In the genomic region with DNA sequence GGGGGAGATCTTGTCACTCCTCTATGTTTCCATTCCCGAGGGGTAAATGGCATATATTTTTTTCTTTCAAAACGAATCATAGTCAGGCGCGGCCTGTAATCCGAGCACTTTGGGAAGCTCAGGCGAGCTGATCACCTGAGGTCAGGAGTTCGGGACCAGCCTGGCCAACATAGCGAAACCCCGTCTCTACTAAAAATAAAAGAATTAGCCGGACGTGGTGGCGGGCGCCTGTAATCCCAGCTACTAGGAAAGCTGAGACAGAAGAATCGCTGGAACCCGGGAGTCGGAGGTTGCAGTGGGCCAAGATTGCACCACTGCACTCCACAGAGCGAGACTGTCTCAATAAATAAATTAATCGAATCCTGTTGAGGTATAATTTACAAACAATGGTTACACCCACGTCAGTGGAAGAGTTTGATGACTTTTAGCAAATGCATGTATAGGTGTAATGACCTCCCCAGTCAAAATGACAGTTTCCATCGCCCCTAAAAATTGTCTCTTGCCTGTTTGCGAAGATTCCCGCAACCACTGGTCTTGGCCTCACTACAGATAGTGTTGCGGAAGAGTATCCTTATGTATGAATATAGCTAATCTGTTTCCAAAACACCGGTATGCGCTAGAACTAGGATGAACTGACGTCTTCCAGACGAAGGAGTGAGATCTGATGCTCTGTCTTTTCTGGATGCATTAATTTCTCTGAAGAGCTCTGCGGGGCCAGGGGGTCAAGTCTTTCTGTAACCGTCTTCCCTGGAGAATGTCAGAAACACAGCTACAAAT, we compare ENCODE assay signal across 8 cellular contexts. TPM values are rescaled to one million over a fixed set of nuclear protein-coding genes. Genes with fewer than 3 reads are reported as not detected.
DNase-seq lines count a peak whose midpoint lies in the region; ATAC-seq, FAIRE-seq and TF ChIP-seq lines count a peak whose summit lies in the region.

No MANE protein-coding gene starts in this region.

- H2AFZ ChIP-seq in fibroblast of lung (ENCODE audit: low read length), result peak overlapping the region; percentile 99

- no peak for TF ChIP-seq POLR2A in GM12891 (IDR thresholded peaks at IDR 0.05; ENCODE audit: low read depth, low read length)

- H3K9ac ChIP-seq in fibroblast of lung (ENCODE audit: insufficient read depth, low read length), result no peak overlapping the region
- H3K9ac ChIP-seq in rectal smooth muscle tissue (ENCODE audit: low read length), result no peak overlapping the region

- H3K4me3 ChIP-seq in SJSA1, result peak overlapping the region; percentile 56
- H3K4me3 ChIP-seq in fibroblast of lung (replicated peaks in 1 of 4; ENCODE audit: control extremely low read depth in 1 of 4, insufficient read depth in 1 of 4, low read depth in 3 of 4, low read length in 4 of 4), result peak overlapping the region; percentile 81 to 96 (median 90)
- H3K4me3 ChIP-seq in rectal smooth muscle tissue (ENCODE audit: low read length), result peak overlapping the region; percentile 91

- H3K79me2 ChIP-seq in fibroblast of lung (ENCODE audit: control insufficient read depth, insufficient read depth, low read length), result peaks cover 31% of the 10 kb centered on the region

- H3K4me1 ChIP-seq in SJSA1 (replicated peaks) (peaks cover 7% of the 10 kb centered on the region; the same call in 1 of the 2 replicates), fibroblast of lung (ENCODE audit: control insufficient read depth, extremely low read depth, insufficient read depth, low read length) (peaks cover 4% of the 10 kb centered on the region), rectal smooth muscle tissue (ENCODE audit: control insufficient read depth, insufficient read depth, low read length) (peaks cover 7% of the 10 kb centered on the region)

- H3K9me3 ChIP-seq in SJSA1 (replicated peaks) (no peaks in the 10 kb centered on the region), fibroblast of lung (ENCODE audit: control insufficient read depth, insufficient read depth, low read depth, low read length) (no peaks in the 10 kb centered on the region)

- H3K36me3 ChIP-seq in SJSA1 (peaks cover 26% of the 10 kb centered on the region), fibroblast of lung (ENCODE audit: control insufficient read depth, insufficient read depth, low read length) (peaks cover 4% of the 10 kb centered on the region), rectal smooth muscle tissue (ENCODE audit: control insufficient read depth, insufficient read depth, low read length) (no peaks in the 10 kb centered on the region)

- peak overlapping the region; percentile 47 for H3K27ac ChIP-seq in SJSA1
- H3K27ac ChIP-seq in fibroblast of lung (ENCODE audit: insufficient read depth, low read length), result peak overlapping the region; percentile 89
- H3K27ac ChIP-seq in rectal smooth muscle tissue (ENCODE audit: low read depth, low read length), result peak overlapping the region; percentile 91

- ATAC-seq in HG03196 (IDR thresholded peaks at IDR 0.05; ENCODE audit: unreplicated experiment), result no peak

- DNase-seq in GM12891 (ENCODE audit: insufficient read length, low spot score) (no peak), SJSA1 (ENCODE audit: low read depth in 1 of 2, low spot score in 2 of 2) (no peak), fibroblast of lung (ENCODE audit: low read depth in 2 of 2) (no peak), NCI-H1092 (lab: John Stamatoyannopoulos, UW) (no peak), mucosa of gallbladder (ENCODE audit: low spot score) (no peak), COR-L47 (lab: John Stamatoyannopoulos, UW) (no peak)

- H3K27me3 ChIP-seq in SJSA1 (replicated peaks) (no peaks in the 10 kb centered on the region), fibroblast of lung (ENCODE audit: control insufficient read depth, insufficient read depth, low read length) (no peaks in the 10 kb centered on the region), rectal smooth muscle tissue (ENCODE audit: control insufficient read depth, insufficient read depth, low read length) (no peaks in the 10 kb centered on the region)

- H4K20me1 ChIP-seq in fibroblast of lung (ENCODE audit: control insufficient read depth, extremely low read depth, insufficient read depth, low read length), result no peaks in the 10 kb centered on the region

- TF ChIP-seq CTCF in fibroblast of lung (conservative IDR thresholded peaks at IDR 0.05 in 1 of 2, IDR thresholded peaks at IDR 0.05 in 1 of 2; ENCODE audit: low read depth in 1 of 2, low read length in 2 of 2), result no peak

- FAIRE-seq in GM12891 (lab: Jason Lieb, UNC), result peak; percentile 23

- H3K4me2 ChIP-seq in fibroblast of lung (ENCODE audit: extremely low read depth, insufficient read depth, low read length), result peak overlapping the region; percentile 79

TF ChIP-seq in GM12891, 5 proteins besides CTCF, POLR2A, EP300 and RAD21:
- no peak for TF ChIP-seq PAX5 (IDR thresholded peaks at IDR 0.05; ENCODE audit: insufficient read depth, low read length, severe bottlenecking)
- TF ChIP-seq TAF1 (IDR thresholded peaks at IDR 0.05; ENCODE audit: low read depth, low read length), result no peak
- TF ChIP-seq SPI1 (IDR thresholded peaks at IDR 0.05; ENCODE audit: low read depth, low read length), result no peak
- TF ChIP-seq POLR2AphosphoS5 (IDR thresholded peaks at IDR 0.05; ENCODE audit: low read depth, low read length), result no peak

RNA-seq across cellular contexts. Expression of gene HEATR1, which starts 0.9 kb away (rescaled TPM):
- polyA plus RNA-seq in GM12891 (2012; ENCODE audit: low read depth, missing spikeins), result 14.0 TPM
- 21.9 and 25.3 TPM in 2 replicates for total RNA-seq in SJSA1 (2014; rRNA removed; shearing (Covaris generic))
- total RNA-seq in fibroblast of lung (27.0 and 28.7 TPM in 2 replicates), mucosa of gallbladder (18.9 TPM)
- 18.0 and 21.4 TPM in 2 replicates for polyA plus RNA-seq in fibroblast of lung
- 13.7 and 17.1 TPM in 2 replicates for polyA plus RNA-seq in fibroblast of lung (2012)
- 12.4 and 48.8 TPM in 2 replicates for polyA minus RNA-seq in fibroblast of lung (ENCODE audit: low replicate concordance)
